10 cellular contexts compared by ENCODE assay signal in genomic region chr15:58472821-58473581, GRCh38. TPM values are rescaled to one million over a fixed set of nuclear protein-coding genes. Genes with fewer than 3 reads are reported as not detected.
A peak's percentile ranks its signal among the peaks of the same experiment; 100 is the strongest.
DNase-seq lines count a peak whose midpoint lies in the region; ATAC-seq and TF ChIP-seq lines count a peak whose summit lies in the region.
"Had no signal": no experiment of that assay in that cellular context is flagged by ENCODE, and none has a peak within 500 bp of the region (broad histone marks: within the 10 kb centered on the region; RNA-seq: fewer than 3 reads in every experiment).

No MANE protein-coding gene starts in this region.

- peak overlapping the region; percentile 87 for H3K9ac ChIP-seq in Loucy (ENCODE audit: low read depth, low read length, poor library complexity, severe bottlenecking)

- H3K27ac ChIP-seq in naive thymus-derived CD4-positive, alpha-beta T cell (ENCODE audit: low read depth, low read length) = peak overlapping the region; percentile 30

- no peaks in the 10 kb centered on the region for H3K27me3 ChIP-seq in Loucy (ENCODE audit: insufficient read depth, low read length, poor library complexity, severe bottlenecking)
- no peaks in the 10 kb centered on the region for H3K27me3 ChIP-seq in naive thymus-derived CD4-positive, alpha-beta T cell (ENCODE audit: control insufficient read depth in 2 of 2, insufficient read depth in 2 of 2, low read length in 2 of 2)

- H3K79me2 ChIP-seq in Loucy (ENCODE audit: insufficient read depth, low read length) = peaks cover 48% of the 10 kb centered on the region

- peak overlapping the region; percentile 68 for H3K4me3 ChIP-seq in Loucy (ENCODE audit: low read length, poor library complexity, severe bottlenecking)
- peak overlapping the region; percentile 33 for H3K4me3 ChIP-seq in naive thymus-derived CD4-positive, alpha-beta T cell (ENCODE audit: low read length)

- no peak for TF ChIP-seq CTCF in Loucy (conservative IDR thresholded peaks at IDR 0.05; ENCODE audit: low read length)

- peaks cover 81% of the 10 kb centered on the region for H3K4me1 ChIP-seq in Loucy (ENCODE audit: insufficient read depth, low read length, poor library complexity, severe bottlenecking)
- peaks cover 28 to 43% of the 10 kb centered on the region in 2 donors for H3K4me1 ChIP-seq in naive thymus-derived CD4-positive, alpha-beta T cell (ENCODE audit: control insufficient read depth in 2 of 2, insufficient read depth in 2 of 2, low read length in 2 of 2)

- no peaks in the 10 kb centered on the region for H4K20me1 ChIP-seq in Loucy (ENCODE audit: insufficient read depth, low read length, poor library complexity, severe bottlenecking)

- peak; percentile 89 for ATAC-seq in naive thymus-derived CD4-positive, alpha-beta T cell
- ATAC-seq in GM21526 (IDR thresholded peaks at IDR 0.05; ENCODE audit: low FRiP score, unreplicated experiment) = no peak

- H3K9me2 ChIP-seq in Loucy (replicated peaks; ENCODE audit: low read depth, low read length) = no peaks in the 10 kb centered on the region

- POLR2A ChIA-PET in naive thymus-derived CD4-positive, alpha-beta T cell (lab: Charles Lee) = no interaction called here

- H3K4me2 ChIP-seq in Loucy (ENCODE audit: low read depth, low read length, poor library complexity, severe bottlenecking) = peak overlapping the region; percentile 82

- H3K27ac Mint-ChIP-seq in activated naive CD4-positive, alpha-beta T cell treated with anti-CD3 and anti-CD28 coated beads for 36 hours = peak overlapping the region; percentile 79
- H3K27ac Mint-ChIP-seq in naive thymus-derived CD4-positive, alpha-beta T cell = peak overlapping the region; percentile 52 to 93 (median 83)
- H3K27ac Mint-ChIP-seq: activated B cell treated with CpG ODN at 0.5 μM for 24 hours had no signal

- intact Hi-C loops in activated naive CD4-positive, alpha-beta T cell treated with anti-CD3 and anti-CD28 coated beads for 36 hours (cut with micrococcal nuclease) = loop anchor here (1.0 to 5.0 kb wide), 6 partner anchors 18 to 460 kb away; partner anchors contain the start of genes ADAM10 and SLTM
- intact Hi-C loops in naive thymus-derived CD4-positive, alpha-beta T cell (cut with micrococcal nuclease) = loop anchor here (1.0 to 2.0 kb wide), 3 partner anchors 11 to 44 kb away; no protein-coding TSS in a partner anchor

- H3K9me3 ChIP-seq in Loucy (ENCODE audit: insufficient read depth, low read depth, low read length) = no peaks in the 10 kb centered on the region
- no peaks in the 10 kb centered on the region for H3K9me3 ChIP-seq in naive thymus-derived CD4-positive, alpha-beta T cell (ENCODE audit: control insufficient read depth in 2 of 3, low read length in 3 of 3)

- no peaks in the 10 kb centered on the region for H3K27me3 Mint-ChIP-seq in activated naive CD4-positive, alpha-beta T cell treated with anti-CD3 and anti-CD28 coated beads for 36 hours (ENCODE audit: low read depth)
- H3K27me3 Mint-ChIP-seq in naive thymus-derived CD4-positive, alpha-beta T cell = no peaks in the 10 kb centered on the region
- H3K27me3 Mint-ChIP-seq: naive B cell had no signal

- peaks cover 23% of the 10 kb centered on the region for H3F3A ChIP-seq in Loucy (ENCODE audit: low read depth)

- peak; percentile 73 for DNase-seq in Daoy (ENCODE audit: low read depth)
- DNase-seq in activated naive CD4-positive, alpha-beta T cell treated with anti-CD3 and anti-CD28 coated beads for 36 hours = peak; percentile 74
- DNase-seq in naive thymus-derived CD4-positive, alpha-beta T cell = peak in 8 of 9 donors; percentile 42 to 77 (median 67)
- no peak for DNase-seq in DMS53 treated with DMSO at 0.1 percent for 48 hours (lab: John Stamatoyannopoulos, UW; ENCODE audit: unreplicated experiment)
- DNase-seq in NCI-H2107 (lab: John Stamatoyannopoulos, UW) = no peak
- no peak for DNase-seq in iPS-NIHi7 (ENCODE audit: extremely low spot score)
- DNase-seq: activated B cell treated with CpG ODN at 0.5 μM for 24 hours, naive B cell had no signal

- peak overlapping the region; percentile 55 for H3K4me3 Mint-ChIP-seq in activated naive CD4-positive, alpha-beta T cell treated with anti-CD3 and anti-CD28 coated beads for 36 hours
- peak overlapping the region; percentile 18 to 79 (median 69) for H3K4me3 Mint-ChIP-seq in naive thymus-derived CD4-positive, alpha-beta T cell
- H3K4me3 Mint-ChIP-seq: activated B cell treated with CpG ODN at 0.5 μM for 24 hours had no signal

- CTCF ChIA-PET in activated naive CD4-positive, alpha-beta T cell treated with anti-CD3 and anti-CD28 coated beads for 36 hours (lab: Charles Lee) = no interaction called here
- CTCF ChIA-PET in naive thymus-derived CD4-positive, alpha-beta T cell (lab: Charles Lee) = no interaction called here

- H3K36me3 ChIP-seq in Loucy (ENCODE audit: insufficient read depth, low read length) = no peaks in the 10 kb centered on the region
- no peaks in the 10 kb centered on the region for H3K36me3 ChIP-seq in naive thymus-derived CD4-positive, alpha-beta T cell (ENCODE audit: control insufficient read depth in 2 of 3, insufficient read depth in 3 of 3, low read length in 3 of 3)

- peaks cover 52% of the 10 kb centered on the region for H3K4me1 Mint-ChIP-seq in activated naive CD4-positive, alpha-beta T cell treated with anti-CD3 and anti-CD28 coated beads for 36 hours (ENCODE audit: low read depth)
- peaks cover 33 to 70% (median 58%) of the 10 kb centered on the region in 7 donors for H3K4me1 Mint-ChIP-seq in naive thymus-derived CD4-positive, alpha-beta T cell

- no peaks in the 10 kb centered on the region for H3K9me3 Mint-ChIP-seq in activated naive CD4-positive, alpha-beta T cell treated with anti-CD3 and anti-CD28 coated beads for 36 hours
- H3K9me3 Mint-ChIP-seq in naive thymus-derived CD4-positive, alpha-beta T cell = no peaks in the 10 kb centered on the region
- H3K9me3 Mint-ChIP-seq: activated B cell treated with CpG ODN at 0.5 μM for 24 hours, naive B cell had no signal

- no peak overlapping the region for H2AFZ ChIP-seq in Loucy (ENCODE audit: low read length)

- H3K36me3 Mint-ChIP-seq in activated naive CD4-positive, alpha-beta T cell treated with anti-CD3 and anti-CD28 coated beads for 36 hours (ENCODE audit: low read depth) = peaks cover 1% of the 10 kb centered on the region
- peaks cover 0 to 22% (median 0%) of the 10 kb centered on the region in 5 donors for H3K36me3 Mint-ChIP-seq in naive thymus-derived CD4-positive, alpha-beta T cell
- H3K36me3 Mint-ChIP-seq: naive B cell had no signal

RNA-seq across cellular contexts. Expression of gene LIPC, which starts 41.2 kb away (rescaled TPM):
- 0.74 and 1.5 TPM in 2 replicates for total RNA-seq in Daoy (2014; rRNA removed; shearing (Covaris generic))
- total RNA-seq in activated naive CD4-positive, alpha-beta T cell treated with anti-CD3 and anti-CD28 coated beads for 36 hours = under 1 TPM; 0.14 to 0.47 TPM
- 1 to 10 TPM in 1 of 5 experiments, under 1 TPM in 4; 0.46 to 5.1 (median 0.77) TPM for total RNA-seq in naive thymus-derived CD4-positive, alpha-beta T cell
- 1 to 10 TPM in 1 of 2 donors, under 1 TPM in 1; 0.58 to 2.1 TPM for polyA plus RNA-seq in naive thymus-derived CD4-positive, alpha-beta T cell
- total RNA-seq: activated B cell treated with CpG ODN at 0.5 μM for 24 hours had no signal

Comparison
In these comparisons a context has a peak if more than half of its experiments do, and no peak if none do; other contexts are left out.
1. DNase-seq: peak in Daoy (single experiment), activated naive CD4-positive, alpha-beta T cell treated with anti-CD3 and anti-CD28 coated beads for 36 hours (single experiment) and naive thymus-derived CD4-positive, alpha-beta T cell (8 of 9); none in DMS53 treated with DMSO at 0.1 percent for 48 hours (single experiment), NCI-H2107 (single experiment) and iPS-NIHi7 (single experiment).